ENCODE assay signal across 12 cellular contexts in the genomic region with DNA sequence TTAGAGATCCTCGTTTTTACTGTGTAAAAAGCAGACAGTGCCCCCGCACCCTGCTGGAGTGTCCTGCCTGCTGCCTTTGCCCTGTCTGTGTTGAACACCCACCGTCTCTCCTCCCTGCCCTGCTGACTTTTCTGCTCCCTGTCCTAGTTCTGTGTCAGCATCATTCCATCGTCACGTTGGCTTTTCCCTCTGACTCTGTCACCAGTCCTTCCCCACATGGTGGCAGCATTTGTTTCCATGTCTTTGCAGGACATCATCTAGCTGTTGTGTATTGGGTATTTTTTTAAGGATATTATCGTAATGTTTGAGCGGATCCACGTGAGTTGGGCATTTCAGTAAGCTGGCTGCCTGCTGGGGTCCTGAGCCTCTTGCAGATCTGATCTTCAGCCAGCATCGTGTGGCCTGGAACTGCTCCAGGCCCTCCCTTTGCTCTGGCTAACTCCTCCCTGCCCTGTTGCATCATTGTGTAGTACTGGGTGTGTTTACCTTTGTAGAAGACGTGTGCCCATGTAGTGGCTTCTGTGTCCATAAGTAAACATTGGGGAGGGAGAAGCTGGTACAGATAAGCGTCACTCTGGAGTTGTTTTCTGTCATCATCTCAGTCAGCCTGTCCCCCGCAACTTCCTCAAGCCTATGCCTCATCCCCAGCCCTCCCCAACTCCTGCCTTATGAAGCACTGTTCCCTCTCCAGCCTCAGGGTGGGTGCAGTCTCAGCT. TPM values are rescaled to one million over a fixed set of nuclear protein-coding genes. Genes with fewer than 3 reads are reported as not detected.
DNase-seq lines count a peak whose midpoint lies in the region; ATAC-seq, FAIRE-seq and TF ChIP-seq lines count a peak whose summit lies in the region.
"Had no signal": no experiment of that assay in that cellular context is flagged by ENCODE, and none has a peak within 500 bp of the region (broad histone marks: within the 10 kb centered on the region; RNA-seq: fewer than 3 reads in every experiment).

No MANE protein-coding gene starts in this region.

- no peaks in the 10 kb centered on the region for H3K4me1 Mint-ChIP-seq in stimulated activated naive CD8-positive, alpha-beta T cell treated with anti-CD3 and anti-CD28 coated beads, Interleukin-15, Interleukin-2, amounts not matched to agents 100 ng/mL and 50 ng/mL, for 24 hours (ENCODE audit: low read depth)

- H4K20me1 ChIP-seq in K562 (replicated peaks; ENCODE audit: control insufficient read depth, insufficient read depth, low read length) (no peaks in the 10 kb centered on the region), HepG2 (ENCODE audit: insufficient read depth, low read length) (0 out of 2 replicates have a peak, but pooled peaks cover 3% of the 10 kb centered on the region)

- H3K9me3 Mint-ChIP-seq in stimulated activated naive CD8-positive, alpha-beta T cell treated with anti-CD3 and anti-CD28 coated beads, Interleukin-15, Interleukin-2, amounts not matched to agents 100 ng/mL and 50 ng/mL, for 24 hours = no peaks in the 10 kb centered on the region
- H3K9me3 Mint-ChIP-seq: naive thymus-derived CD4-positive, alpha-beta T cell had no signal

- TF ChIP-seq POLR2A in K562 (conservative IDR thresholded peaks at IDR 0.05) (no peak), HepG2 (IDR thresholded peaks at IDR 0.05; ENCODE audit: insufficient read depth in 1 of 2, low read depth in 2 of 2, low read length in 2 of 2) (no peak)

- H3K36me3 ChIP-seq in K562 (ENCODE audit: control insufficient read depth, insufficient read depth, low read length) (peaks cover 94% of the 10 kb centered on the region), HepG2 (replicated peaks in 1 of 2; ENCODE audit: control insufficient read depth in 1 of 2, insufficient read depth in 2 of 2, low read length in 2 of 2) (peaks cover 27 to 90% of the 10 kb centered on the region in 2 experiments), aorta (ENCODE audit: control insufficient read depth in 1 of 2, insufficient read depth in 2 of 2, low read length in 1 of 2) (peaks cover 3 to 13% of the 10 kb centered on the region in 2 donors)

- no TSS peak for BruUV-seq in K562 (replicated peaks; lab: Mats Ljungman, UMichigan)
- no TSS peak for BruUV-seq in HepG2 (replicated peaks; lab: Mats Ljungman, UMichigan)

- H3K4me3 ChIP-seq in K562 (no peak overlapping the region), HepG2 (replicated peaks in 1 of 3; ENCODE audit: insufficient read depth in 1 of 3, low read depth in 2 of 3, low read length in 3 of 3) (no peak overlapping the region), aorta (ENCODE audit: low read length in 2 of 2) (no peak overlapping the region)

- H3K4me1 ChIP-seq in K562 (replicated peaks in 1 of 2; ENCODE audit: control insufficient read depth in 2 of 2, insufficient read depth in 2 of 2, low read length in 2 of 2) (peaks cover 0 to 8% of the 10 kb centered on the region in 2 experiments; a peak in 3 of 5 replicates), HepG2 (ENCODE audit: insufficient read depth, low read length) (peaks cover 18% of the 10 kb centered on the region), aorta (ENCODE audit: control insufficient read depth in 1 of 2, insufficient read depth in 2 of 2, low read length in 2 of 2) (no peaks in the 10 kb centered on the region)

- TF ChIP-seq CTCF in K562 (IDR thresholded peaks at IDR 0.05 in 2 of 3, conservative IDR thresholded peaks at IDR 0.05 in 1 of 3; ENCODE audit: insufficient read depth in 2 of 3, low read depth in 1 of 3, low read length in 3 of 3) (peak in 2 of 3 experiments; percentile 32 to 38; a peak in 3 of 6 replicates), HepG2 (CRISPR knock-in tag; IDR thresholded peaks at IDR 0.05) (peak; percentile 32; the same call in 1 of the 2 replicates)

- no peaks in the 10 kb centered on the region for H3K9me1 ChIP-seq in K562 (ENCODE audit: control insufficient read depth, insufficient read depth, low read length)

- intact Hi-C loops in K562 (cut with micrococcal nuclease) = no loop called here
- intact Hi-C loops in HepG2 (cut with micrococcal nuclease; ENCODE audit: unreplicated experiment) = loop anchor here (2.0 kb wide), 1 partner anchor 44 kb away; the partner anchor contains the start of gene TRRAP
- intact Hi-C loops in aorta (cut with DNase I) = no loop called here

- H2AFZ ChIP-seq in K562 (ENCODE audit: low read depth, low read length) (no peak overlapping the region), HepG2 (ENCODE audit: low read length) (no peak overlapping the region)

- FAIRE-seq in K562 (lab: Jason Lieb, UNC) (peak; percentile 26), HepG2 (lab: Jason Lieb, UNC) (peak; percentile 76)

- peak; percentile 13 to 37; a peak in 2 of 4 replicates for TF ChIP-seq RAD21 in K562 (CRISPR knock-in tag; conservative IDR thresholded peaks at IDR 0.05 in 1 of 2, IDR thresholded peaks at IDR 0.05 in 1 of 2)
- TF ChIP-seq RAD21 in HepG2 (CRISPR knock-in tag; IDR thresholded peaks at IDR 0.05) = no peak

- H3K9me3 ChIP-seq in K562 (replicated peaks; ENCODE audit: control insufficient read depth, insufficient read depth, low read depth, low read length) = no peaks in the 10 kb centered on the region
- no peaks in the 10 kb centered on the region for H3K9me3 ChIP-seq in HepG2 (ENCODE audit: low read length)
- H3K9me3 ChIP-seq in aorta (ENCODE audit: control insufficient read depth, low read length) = no peaks in the 10 kb centered on the region

- 57% methylated on average over 12 of the region's 12 CpGs for WGBS in K562 (ENCODE audit: insufficient coverage, low coverage, missing lambda C conversion rate)
- 65% methylated on average over 12 of the region's 12 CpGs for WGBS in HepG2 (ENCODE audit: low lambda C conversion rate)
- 67 to 70% methylated on average over 12 of the region's 12 CpGs for WGBS in aorta, 2 donors

- no peaks in the 10 kb centered on the region for H3K27me3 Mint-ChIP-seq in stimulated activated naive CD8-positive, alpha-beta T cell treated with anti-CD3 and anti-CD28 coated beads, Interleukin-15, Interleukin-2, amounts not matched to agents 100 ng/mL and 50 ng/mL, for 24 hours
- H3K27me3 Mint-ChIP-seq: naive thymus-derived CD4-positive, alpha-beta T cell had no signal

- DNase-seq in stimulated activated naive CD8-positive, alpha-beta T cell treated with anti-CD3 and anti-CD28 coated beads, Interleukin-15, Interleukin-2, amounts not matched to agents 100 U/mL and 50 U/mL, for 24 hours = no peak
- peak in 2 of 4 experiments; percentile 33 to 41 for DNase-seq in K562 (ENCODE audit: extremely low read depth in 1 of 4, low spot score in 3 of 4)
- peak; percentile 83 for DNase-seq in HepG2 (ENCODE audit: low spot score)
- DNase-seq in aorta = no peak
- DNase-seq in ureter (ENCODE audit: low spot score) = no peak
- no peak for DNase-seq in effector CD8-positive, alpha-beta T cell (lab: John Stamatoyannopoulos, UW)
- DNase-seq in stimulated activated naive CD4-positive, alpha-beta T cell treated with Interleukin-2 at 50 U/mL for 16 hours (lab: John Stamatoyannopoulos, UW) = no peak
- DNase-seq: activated CD4-positive, alpha-beta T cell treated with anti-CD3 and anti-CD28 coated beads for 48 hours; effector memory CD4-positive, alpha-beta T cell; naive thymus-derived CD4-positive, alpha-beta T cell; NCI-H446 had no signal

- CTCF ChIA-PET in K562 (lab: Yijun Ruan, JAX; ENCODE audit: low intra/inter-chr PET ratio) (interaction anchor here (0.6 kb wide), 1 partner anchor 302 kb away, joined by 3 read pairs; no protein-coding TSS in a partner anchor), HepG2 (lab: Yijun Ruan, JAX; ENCODE audit: low intra/inter-chr PET ratio, low total read pairs) (no interaction called here)

- H3K79me2 ChIP-seq in K562 (ENCODE audit: control insufficient read depth, insufficient read depth, low read length) = no peaks in the 10 kb centered on the region
- no peaks in the 10 kb centered on the region for H3K79me2 ChIP-seq in HepG2 (ENCODE audit: insufficient read depth, low read length)

- H3K4me3 Mint-ChIP-seq in stimulated activated naive CD8-positive, alpha-beta T cell treated with anti-CD3 and anti-CD28 coated beads, Interleukin-15, Interleukin-2, amounts not matched to agents 100 ng/mL and 50 ng/mL, for 24 hours = no peak overlapping the region
- H3K4me3 Mint-ChIP-seq: naive thymus-derived CD4-positive, alpha-beta T cell had no signal

- no peak overlapping the region; the same call in 2 of the 3 replicates for H3K27ac ChIP-seq in K562 (ENCODE audit: extremely low read depth, low read depth, low read length)
- H3K27ac ChIP-seq in HepG2 (ENCODE audit: extremely low read length, insufficient read depth, low read length) = no peak overlapping the region
- H3K27ac ChIP-seq in aorta (ENCODE audit: low read depth in 1 of 2, low read length in 2 of 2) = no peak overlapping the region

- POLR2A ChIA-PET in K562 (lab: Yijun Ruan, JAX) (interaction anchor here (0.7 to 1.5 kb wide), 5 partner anchors 10 to 898 kb away, joined by 3 to 5 read pairs (median 3); no protein-coding TSS in a partner anchor), HepG2 (lab: Yijun Ruan, JAX) (no interaction called here)

- peak overlapping the region; percentile 16 for H3K27ac Mint-ChIP-seq in stimulated activated naive CD8-positive, alpha-beta T cell treated with anti-CD3 and anti-CD28 coated beads, Interleukin-15, Interleukin-2, amounts not matched to agents 100 ng/mL and 50 ng/mL, for 24 hours

- no peak for ATAC-seq in stimulated activated naive CD8-positive, alpha-beta T cell treated with anti-CD3 and anti-CD28 coated beads, Interleukin-15, Interleukin-2, amounts not matched to agents 100 U/mL and 50 U/mL, for 24 hours
- ATAC-seq in K562 = peak; percentile 90
- ATAC-seq in HepG2 = peak; percentile 93
- peak; percentile 45 for ATAC-seq in aorta (ENCODE audit: low FRiP score)
- ATAC-seq: naive thymus-derived CD4-positive, alpha-beta T cell had no signal

- peak; percentile 62; the same call in 1 of the 2 replicates for TF ChIP-seq EP300 in K562 (IDR thresholded peaks at IDR 0.05; ENCODE audit: low read length)
- peak in 1 of 2 experiments; percentile 31; a peak in 1 of 4 replicates for TF ChIP-seq EP300 in HepG2 (IDR thresholded peaks at IDR 0.05; ENCODE audit: low read depth in 2 of 2, low read length in 2 of 2)
- no peak for TF ChIP-seq EP300 in HepG2 (CRISPR knock-in tag; IDR thresholded peaks at IDR 0.05; ENCODE audit: borderline replicate concordance)

- H3K9ac ChIP-seq in K562 (ENCODE audit: insufficient read depth in 1 of 2, low read depth in 2 of 2, low read length in 2 of 2) (no peak overlapping the region), HepG2 (ENCODE audit: insufficient read depth, low read depth, low read length) (no peak overlapping the region)

- H3K27me3 ChIP-seq in K562 (ENCODE audit: control insufficient read depth in 2 of 2, insufficient read depth in 2 of 2, low read length in 2 of 2) = no peaks in the 10 kb centered on the region
- no peaks in the 10 kb centered on the region for H3K27me3 ChIP-seq in HepG2 (ENCODE audit: control insufficient read depth in 1 of 2, insufficient read depth in 2 of 2, low read length in 2 of 2)
- H3K27me3 ChIP-seq in aorta (ENCODE audit: control insufficient read depth in 1 of 2, insufficient read depth in 2 of 2, low read length in 1 of 2) = no peaks in the 10 kb centered on the region

- in situ Hi-C loops in K562 (cut with MboI) (no loop called here), HepG2 (cut with HindIII; ENCODE audit: extremely low pct_ligation_motif_present, low pct_unique_long_range_greater_than_20kb) (no loop called here)

- peaks cover 77% of the 10 kb centered on the region for H3K36me3 Mint-ChIP-seq in stimulated activated naive CD8-positive, alpha-beta T cell treated with anti-CD3 and anti-CD28 coated beads, Interleukin-15, Interleukin-2, amounts not matched to agents 100 ng/mL and 50 ng/mL, for 24 hours (ENCODE audit: low read depth)

- H3K4me2 ChIP-seq in K562 (ENCODE audit: insufficient read depth, low read length) = peak overlapping the region; percentile 11; the same call in 1 of the 2 replicates
- H3K4me2 ChIP-seq in HepG2 (ENCODE audit: low read depth, low read length) = no peak overlapping the region

RNA-seq across cellular contexts. Expression of gene TRRAP, which starts 44.2 kb away (rescaled TPM):
- 155 and 182 TPM in 2 replicates for total RNA-seq in K562 (2011; cell fraction: chromatin; rRNA removed; ENCODE audit: low replicate concordance)
- 95.1 and 104 TPM in 2 replicates for total RNA-seq in K562 (2011; cell fraction: nucleolus; rRNA removed)
- 88.9 and 95.6 TPM in 2 replicates for total RNA-seq in K562 (2011; cell fraction: nucleoplasm; rRNA removed)
- 14.9 and 17.4 TPM in 2 replicates for total RNA-seq in K562 (2014; rRNA removed)
- 5.8 and 6.6 TPM in 2 replicates for total RNA-seq in K562 (2014; rRNA removed; fragmentation: Illumina TruSeq; extraction: Trizol)
- total RNA-seq in K562 (2015; rRNA removed; fragmentation: Illumina TruSeq; extraction: Trizol) = 8.4 and 9.7 TPM in 2 replicates
- 44.2 and 47.2 TPM in 2 replicates for total RNA-seq in K562 (2021)
- polyA plus RNA-seq in K562 (2011; rRNA removed) = 9.7 and 12.2 TPM in 2 replicates
- polyA plus RNA-seq in K562 (2011; cell fraction: cytosol; rRNA removed) = 12.8 and 18.1 TPM in 2 replicates
- polyA plus RNA-seq in K562 (2011; cell fraction: nucleus; rRNA removed) = 38.5 and 65.8 TPM in 2 replicates
- 25.6 and 27.6 TPM in 2 replicates for polyA plus RNA-seq in K562 (2012)
- polyA plus RNA-seq in K562 (2014; fragmentation: Illumina TruSeq; extraction: Trizol) = 29.1 and 29.7 TPM in 2 replicates
- polyA plus RNA-seq in K562 (2014; fragmentation: Nextera tagmentation; extraction: Ambion mirVana) = 1 to 10 TPM; 1.3 to 1.5 TPM
- polyA plus RNA-seq in K562 (2014; rRNA removed) = 19.4 and 19.5 TPM in 2 replicates
- polyA minus RNA-seq in K562 (2011; rRNA and poly(A)+ RNA removed) = 31.1 and 34.7 TPM in 2 replicates
- polyA minus RNA-seq in K562 (2011; cell fraction: cytosol; rRNA and poly(A)+ RNA removed) = 35.7 and 44.2 TPM in 2 replicates
- polyA minus RNA-seq in K562 (2011; cell fraction: nucleus; rRNA and poly(A)+ RNA removed) = 48.2 and 50.0 TPM in 2 replicates
- total RNA-seq in HepG2 (2016; rRNA removed; fragmentation: Illumina TruSeq; extraction: Trizol) = 10.5 and 21.3 TPM in 2 replicates
- 3.5 and 3.8 TPM in 2 replicates for total RNA-seq in HepG2 (2016; cell fraction: cytosol; rRNA removed; fragmentation: Illumina TruSeq; extraction: Trizol; ENCODE audit: low read depth)
- 9.6 and 18.3 TPM in 2 replicates for total RNA-seq in HepG2 (2016; cell fraction: insoluble cytoplasmic fraction; rRNA removed; fragmentation: Illumina TruSeq; extraction: Trizol)
- 6.8 and 6.9 TPM in 2 replicates for total RNA-seq in HepG2 (2016; cell fraction: membrane; rRNA removed; fragmentation: Illumina TruSeq; extraction: Trizol)
- total RNA-seq in HepG2 (2016; cell fraction: nucleus; rRNA removed; fragmentation: Illumina TruSeq; extraction: Trizol) = 22.4 and 25.4 TPM in 2 replicates
- 8.6 and 9.5 TPM in 2 replicates for polyA plus RNA-seq in HepG2 (2011; rRNA removed)
- 8.9 and 9.3 TPM in 2 replicates for polyA plus RNA-seq in HepG2 (2011; cell fraction: cytosol; rRNA removed)
- polyA plus RNA-seq in HepG2 (2011; cell fraction: nucleus; rRNA removed) = 26.9 and 30.9 TPM in 2 replicates
- polyA plus RNA-seq in HepG2 (2012) = 13.4 and 13.9 TPM in 2 replicates
- polyA plus RNA-seq in HepG2 (2016; cell fraction: cytosol; fragmentation: Illumina TruSeq; extraction: Trizol; ENCODE audit: low read depth) = 0.68 and 0.73 TPM in 2 replicates
- polyA plus RNA-seq in HepG2 (2016; cell fraction: insoluble cytoplasmic fraction; fragmentation: Illumina TruSeq; extraction: Trizol; ENCODE audit: low read depth) = 12.7 and 17.5 TPM in 2 replicates
- 1.4 and 1.6 TPM in 2 replicates for polyA plus RNA-seq in HepG2 (2016; cell fraction: membrane; fragmentation: Illumina TruSeq; extraction: Trizol; ENCODE audit: low read depth)
- polyA plus RNA-seq in HepG2 (2016; cell fraction: nucleus; fragmentation: Illumina TruSeq; extraction: Trizol; ENCODE audit: insufficient read depth, low read depth) = 26.9 and 27.3 TPM in 2 replicates
- 41.8 and 47.7 TPM in 2 replicates for polyA minus RNA-seq in HepG2 (2011; rRNA and poly(A)+ RNA removed; ENCODE audit: low replicate concordance)
- polyA minus RNA-seq in HepG2 (2011; cell fraction: cytosol; rRNA and poly(A)+ RNA removed) = 25.9 and 27.0 TPM in 2 replicates
- 44.8 and 46.1 TPM in 2 replicates for polyA minus RNA-seq in HepG2 (2011; cell fraction: nucleus; rRNA and poly(A)+ RNA removed)
- total RNA-seq in aorta = 10 to 100 TPM; 36.7 to 41.9 TPM
- 1 to 10 TPM; 2.4 to 9.6 TPM for polyA plus RNA-seq in aorta
- total RNA-seq in ureter = 53.5 TPM

RNA-seq across cellular contexts. Expression of gene TMEM130, which starts 52.7 kb away (rescaled TPM):
- not detected in 2 replicates for total RNA-seq in K562 (2011; cell fraction: chromatin; rRNA removed; ENCODE audit: low replicate concordance)
- not detected in 2 replicates for total RNA-seq in K562 (2011; cell fraction: nucleolus; rRNA removed)
- total RNA-seq in K562 (2011; cell fraction: nucleoplasm; rRNA removed) = not detected in 2 replicates
- not detected in 2 replicates for total RNA-seq in K562 (2014; rRNA removed)
- not detected in 2 replicates for total RNA-seq in K562 (2014; rRNA removed; fragmentation: Illumina TruSeq; extraction: Trizol)
- total RNA-seq in K562 (2015; rRNA removed; fragmentation: Illumina TruSeq; extraction: Trizol) = not detected in 2 replicates
- total RNA-seq in K562 (2021) = 0.07 TPM in 1 of 2 replicates, not detected in the other
- not detected in 2 replicates for polyA plus RNA-seq in K562 (2011; rRNA removed)
- polyA plus RNA-seq in K562 (2011; cell fraction: cytosol; rRNA removed) = 0.01 TPM in 1 of 2 replicates, not detected in the other
- polyA plus RNA-seq in K562 (2011; cell fraction: nucleus; rRNA removed) = not detected in 2 replicates
- 0.03 and 0.15 TPM in 2 replicates for polyA plus RNA-seq in K562 (2012)
- not detected in 2 replicates for polyA plus RNA-seq in K562 (2014; fragmentation: Illumina TruSeq; extraction: Trizol)
- polyA plus RNA-seq in K562 (2014; fragmentation: Nextera tagmentation; extraction: Ambion mirVana) = not detected
- polyA plus RNA-seq in K562 (2014; rRNA removed) = not detected in 2 replicates
- polyA minus RNA-seq in K562 (2011; rRNA and poly(A)+ RNA removed) = not detected in 2 replicates
- not detected in 2 replicates for polyA minus RNA-seq in K562 (2011; cell fraction: cytosol; rRNA and poly(A)+ RNA removed)
- polyA minus RNA-seq in K562 (2011; cell fraction: nucleus; rRNA and poly(A)+ RNA removed) = not detected in 2 replicates
- total RNA-seq in HepG2 (2016; rRNA removed; fragmentation: Illumina TruSeq; extraction: Trizol) = not detected in 2 replicates
- total RNA-seq in HepG2 (2016; cell fraction: cytosol; rRNA removed; fragmentation: Illumina TruSeq; extraction: Trizol; ENCODE audit: low read depth) = not detected in 2 replicates
- not detected in 2 replicates for total RNA-seq in HepG2 (2016; cell fraction: insoluble cytoplasmic fraction; rRNA removed; fragmentation: Illumina TruSeq; extraction: Trizol)
- total RNA-seq in HepG2 (2016; cell fraction: membrane; rRNA removed; fragmentation: Illumina TruSeq; extraction: Trizol) = not detected in 2 replicates
- total RNA-seq in HepG2 (2016; cell fraction: nucleus; rRNA removed; fragmentation: Illumina TruSeq; extraction: Trizol) = not detected in 2 replicates
- not detected in 2 replicates for polyA plus RNA-seq in HepG2 (2011; rRNA removed)
- polyA plus RNA-seq in HepG2 (2011; cell fraction: cytosol; rRNA removed) = not detected in 2 replicates
- polyA plus RNA-seq in HepG2 (2011; cell fraction: nucleus; rRNA removed) = not detected in 2 replicates
- not detected in 2 replicates for polyA plus RNA-seq in HepG2 (2012)
- not detected in 2 replicates for polyA plus RNA-seq in HepG2 (2016; cell fraction: cytosol; fragmentation: Illumina TruSeq; extraction: Trizol; ENCODE audit: low read depth)
- not detected in 2 replicates for polyA plus RNA-seq in HepG2 (2016; cell fraction: insoluble cytoplasmic fraction; fragmentation: Illumina TruSeq; extraction: Trizol; ENCODE audit: low read depth)
- polyA plus RNA-seq in HepG2 (2016; cell fraction: membrane; fragmentation: Illumina TruSeq; extraction: Trizol; ENCODE audit: low read depth) = not detected in 2 replicates
- polyA plus RNA-seq in HepG2 (2016; cell fraction: nucleus; fragmentation: Illumina TruSeq; extraction: Trizol; ENCODE audit: insufficient read depth, low read depth) = not detected in 2 replicates
- polyA minus RNA-seq in HepG2 (2011; rRNA and poly(A)+ RNA removed; ENCODE audit: low replicate concordance) = not detected in 2 replicates
- polyA minus RNA-seq in HepG2 (2011; cell fraction: cytosol; rRNA and poly(A)+ RNA removed) = not detected in 2 replicates
- not detected in 2 replicates for polyA minus RNA-seq in HepG2 (2011; cell fraction: nucleus; rRNA and poly(A)+ RNA removed)
- 10 to 100 TPM; 15.3 to 20.8 TPM for total RNA-seq in aorta
- 10 to 100 TPM in 1 of 2 donors, 1 to 10 TPM in 1; 9.1 to 43.6 TPM for polyA plus RNA-seq in aorta
- total RNA-seq in ureter = 1.6 TPM
- total RNA-seq: naive thymus-derived CD4-positive, alpha-beta T cell had no signal
- polyA plus RNA-seq: naive thymus-derived CD4-positive, alpha-beta T cell had no signal
